1 cellular context compared by ENCODE assay signal in the genomic region with DNA sequence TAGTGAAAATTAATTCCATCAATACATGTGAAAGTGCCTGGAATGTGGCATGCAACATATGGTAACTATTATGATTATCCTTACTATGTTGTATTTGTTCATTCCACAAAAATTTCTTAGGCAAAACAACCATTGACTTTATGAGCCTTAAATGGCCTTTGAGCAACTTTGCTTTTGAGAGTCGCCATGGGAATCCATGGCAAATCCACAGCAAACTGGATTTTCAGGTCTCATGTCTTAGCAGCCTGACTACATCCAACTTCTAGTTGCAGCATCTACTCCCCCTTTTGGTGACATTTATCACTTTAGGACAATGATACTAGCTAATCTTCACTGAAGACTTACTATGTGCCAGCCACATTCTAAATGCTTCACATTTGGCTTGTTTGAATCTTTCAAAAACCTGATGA.
TF ChIP-seq lines count a peak whose summit lies in the region.

No MANE protein-coding gene starts in this region.

TF ChIP-seq in GM23338, 12 proteins besides CTCF, POLR2A, EP300 and RAD21 (continued from another document):
- no peak for TF ChIP-seq NANOG (IDR thresholded peaks at IDR 0.05; ENCODE audit: borderline replicate concordance)
- TF ChIP-seq ZNF331 (CRISPR knock-in tag; IDR thresholded peaks at IDR 0.05; ENCODE audit: low read depth) = no peak
